8 cellular contexts compared by ENCODE assay signal in the genomic region with DNA sequence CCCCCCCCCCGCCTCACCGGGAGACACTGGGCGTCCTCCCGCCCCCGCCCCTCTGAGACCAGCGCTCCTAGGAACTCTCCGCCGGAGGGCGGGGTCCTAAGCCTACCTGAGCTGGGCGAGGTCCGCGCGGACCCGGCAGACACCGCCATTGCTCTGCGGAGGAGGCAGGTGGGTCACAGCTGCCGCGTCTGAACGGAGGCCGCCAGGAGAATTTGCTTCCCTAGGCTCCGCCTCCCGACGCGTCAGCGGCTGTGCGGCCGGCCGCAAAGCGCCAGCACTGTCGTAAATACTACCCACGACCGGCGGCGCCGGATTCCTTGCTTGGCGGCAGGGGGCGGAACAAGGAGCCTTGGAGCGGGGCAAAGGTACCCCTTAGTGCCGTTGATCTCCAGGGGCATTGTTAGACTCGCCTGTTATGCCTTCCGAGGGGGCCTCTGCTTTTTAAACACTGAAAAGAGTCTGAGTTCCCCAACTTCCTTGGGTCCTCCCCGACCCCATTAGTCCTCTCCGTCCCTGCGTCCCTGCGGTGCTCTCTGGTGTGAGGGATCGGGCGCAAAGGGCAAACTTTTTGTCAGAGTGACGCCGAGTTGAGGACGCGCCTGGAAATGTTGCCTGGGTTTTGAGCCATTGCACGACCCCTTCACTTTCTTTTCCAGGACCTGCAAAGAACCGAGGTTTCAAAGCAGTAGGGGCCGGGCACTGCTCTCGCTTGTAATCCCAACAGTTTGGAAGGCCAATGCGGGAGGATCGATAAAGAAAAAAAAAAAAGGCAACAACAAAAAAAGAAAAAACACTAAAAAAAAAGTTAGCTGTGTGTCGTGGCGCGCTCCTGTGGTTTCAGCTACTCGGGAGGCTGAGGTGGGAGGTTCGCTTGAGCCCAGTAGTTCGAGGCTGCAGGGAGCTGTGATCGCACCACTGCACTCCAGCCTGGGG. TPM values are rescaled to one million over a fixed set of nuclear protein-coding genes. Genes with fewer than 3 reads are reported as not detected.
DNase-seq lines count a peak whose midpoint lies in the region; ATAC-seq and TF ChIP-seq lines count a peak whose summit lies in the region.

Gene GGCX, minus strand, starts transcription at position 214 of the 933 bp plus-strand sequence. Its CDS starts 65 bp downstream, at position 149.

- no peaks in the 10 kb centered on the region for H3K9me3 ChIP-seq in heart right ventricle
- H3K9me3 ChIP-seq in upper lobe of left lung: no peaks in the 10 kb centered on the region

- H3K36me3 ChIP-seq in heart right ventricle (peaks cover 0 to 29% (median 5%) of the 10 kb centered on the region in 9 donors), upper lobe of left lung (peaks cover 0 to 23% (median 12%) of the 10 kb centered on the region in 4 donors)

- TF ChIP-seq CTCF in GM13976 (IDR thresholded peaks at IDR 0.05; ENCODE audit: borderline replicate concordance, control extremely low read depth, extremely low read depth, insufficient read depth, missing control alignments) (no peak), heart right ventricle (IDR thresholded peaks at IDR 0.05) (peak in 4 of 9 donors; percentile 14 to 47 (median 34)), upper lobe of left lung (IDR thresholded peaks at IDR 0.05) (peak in 4 of 6 experiments; percentile 42 to 76 (median 65))

- H3K4me1 ChIP-seq in heart right ventricle (peaks cover 0 to 36% (median 27%) of the 10 kb centered on the region in 9 donors), upper lobe of left lung (peaks cover 16 to 28% (median 24%) of the 10 kb centered on the region in 4 donors)

- peak in 3 of 4 donors; percentile 63 to 91 (median 86) for TF ChIP-seq POLR2A in upper lobe of left lung (IDR thresholded peaks at IDR 0.05)

- intact Hi-C loops in heart right ventricle (cut with DNase I): loop anchor here in 8 of 10 donors (2.0 to 10.0 kb wide), 6 partner anchors 36 to 55 kb away; partner anchors contain the start of genes TMEM150A (in 5 of the 8), C2orf68 (in 2 of the 8), RNF181 (in 2 of the 8) and USP39 (in 2 of the 8)
- intact Hi-C loops in posterior vena cava (cut with DNase I): loop anchor here in 1 of 2 donors (5.0 kb wide), 1 partner anchor 41 kb away; the partner anchor contains the start of gene TMEM150A

- ATAC-seq in HG02852 (IDR thresholded peaks at IDR 0.05; ENCODE audit: unreplicated experiment) (peak; percentile 94), heart right ventricle (peak; percentile 94 to 98 (median 96)), upper lobe of left lung (ENCODE audit: low FRiP score in 2 of 2) (peak; percentile 97 to 98)

- in situ Hi-C loops in GM13976 (cut with MboI; ENCODE audit: low sequenced_read_pairs, unreplicated experiment): no loop called here

- DNase-seq in GM13976 (ENCODE audit: low spot score) (peak; percentile 96), NCI-H146 treated with DMSO at 0.1 percent for 48 hours (lab: John Stamatoyannopoulos, UW; ENCODE audit: unreplicated experiment) (peak; percentile 89), T-helper 1 cell (peak; percentile 85 to 95 (median 91)), heart right ventricle (peak; percentile 96 to 97), posterior vena cava (ENCODE audit: low spot score) (peak; percentile 99), upper lobe of left lung (peak; percentile 97 to 98)

- 3% methylated on average over 63 to 64 of the region's 64 CpGs for WGBS in adipose tissue, 3 donors
- 3 to 4% methylated on average over 64 of the region's 64 CpGs for WGBS in heart right ventricle, 2 donors
- WGBS in upper lobe of left lung, 2 donors: 5 to 11% methylated on average over 23 to 49 of the region's 64 CpGs

- TF ChIP-seq EP300 in upper lobe of left lung (IDR thresholded peaks at IDR 0.05): no peak

- peak within 1 kb of the TSS; percentile 79 to 91 (median 85) for H3K4me3 ChIP-seq in heart right ventricle
- H3K4me3 ChIP-seq in upper lobe of left lung: peak within 1 kb of the TSS; percentile 79 to 87 (median 84)

- H3K27me3 ChIP-seq in heart right ventricle (no peaks in the 10 kb centered on the region), upper lobe of left lung (no peaks in the 10 kb centered on the region)

- H3K27ac ChIP-seq in adipose tissue (ENCODE audit: low read depth, low read length): no peak within 1 kb of the TSS
- H3K27ac ChIP-seq in heart right ventricle: peak within 1 kb of the TSS; percentile 60 to 97 (median 91)
- H3K27ac ChIP-seq in upper lobe of left lung: peak within 1 kb of the TSS; percentile 82 to 94 (median 91)

RNA-seq across cellular contexts. Expression of gene GGCX, which starts in this region (rescaled TPM):
- polyA plus RNA-seq in adipose tissue: 10 to 100 TPM in 2 of 3 donors, 1 to 10 TPM in 1; 9.0 to 31.3 (median 25.5) TPM
- 10 to 100 TPM; 18.2 to 31.1 (median 21.6) TPM for total RNA-seq in heart right ventricle
- 10 to 100 TPM; 14.0 to 24.5 TPM for polyA plus RNA-seq in heart right ventricle
- total RNA-seq in posterior vena cava: 10 to 100 TPM; 26.3 to 31.2 TPM
- 10 to 100 TPM; 21.2 to 70.6 (median 38.0) TPM for total RNA-seq in upper lobe of left lung
